32 cellular contexts compared by ENCODE assay signal in the genomic region with DNA sequence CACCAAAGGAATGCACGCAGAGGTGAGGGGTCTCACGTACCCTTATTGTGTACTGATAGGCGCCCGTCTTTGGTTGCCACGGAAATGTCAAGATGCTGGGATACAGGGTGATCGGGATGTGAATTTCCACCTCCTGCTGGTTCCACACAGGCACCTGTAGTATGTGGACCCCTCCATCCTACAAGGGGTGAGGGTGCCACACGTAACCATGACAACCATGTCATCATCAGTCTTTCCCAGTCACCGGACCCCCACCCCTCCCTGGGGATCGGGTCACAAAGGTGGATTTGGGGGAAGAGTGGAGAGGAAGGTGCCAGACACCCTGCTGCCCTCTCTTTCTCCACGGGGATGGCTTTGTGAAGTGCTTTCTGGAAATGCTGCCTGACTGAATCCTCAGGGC.
"Had no signal": no experiment of that assay in that cellular context is flagged by ENCODE, and none has a peak within 500 bp of the region (broad histone marks: within the 10 kb centered on the region; RNA-seq: fewer than 3 reads in every experiment).

No MANE protein-coding gene starts in this region.

- H3K27me3 ChIP-seq: neural progenitor cell, neutrophil, ovary, spleen, thyroid gland, tibial nerve, upper lobe of left lung, vagina had no signal

- H2AFZ ChIP-seq: neural progenitor cell, parathyroid adenoma had no signal

- H3K9ac ChIP-seq: neural progenitor cell, parathyroid adenoma had no signal

- H3K9me3 ChIP-seq: neutrophil, ovary, psoas muscle, spleen, thoracic aorta, thyroid gland, tibial nerve, upper lobe of left lung, vagina had no signal

- H3K4me3 Mint-ChIP-seq: naive thymus-derived CD4-positive, alpha-beta T cell; natural killer cell; nephron; neural progenitor cell; stimulated activated memory B cell treated with anti-CD40 and anti-IgM and Interleukin-4, amounts not matched to agents 10 μg/mL and 1 μg/mL and 100 μg/mL, for 72 hours; stimulated activated naive CD8-positive, alpha-beta T cell treated with anti-CD3 and anti-CD28 coated beads, Interleukin-15, amount 100 ng/mL, for 72 hours had no signal

- H3K9me3 Mint-ChIP-seq: natural killer cell; nephron; neural progenitor cell; stimulated activated memory B cell treated with anti-CD40 and anti-IgM and Interleukin-4, amounts not matched to agents 10 μg/mL and 1 μg/mL and 100 μg/mL, for 72 hours; stimulated activated naive CD8-positive, alpha-beta T cell treated with anti-CD3 and anti-CD28 coated beads, Interleukin-15, amount 100 ng/mL, for 72 hours had no signal

- DNase-seq: naive thymus-derived CD4-positive, alpha-beta T cell; natural killer cell; nucleus accumbens; ovary; posterior cingulate gyrus; right cardiac atrium; spleen; stimulated activated CD4-positive, alpha-beta T cell treated with anti-CD3 and anti-CD28 coated beads, Interleukin-12 subunit alpha, Interleukin-12 subunit beta, amount 100 ng/mL, for 4 hours; stimulated activated CD4-positive, alpha-beta T cell treated with anti-CD3 and anti-CD28 coated beads, Interleukin-1b, Interleukin-23, amount 100 ng/mL, for 48 hours; stimulated activated CD4-positive, alpha-beta T cell treated with anti-CD3 and anti-CD28 coated beads, Interleukin-4, amount 100 ng/mL, for 1 hour; stimulated activated CD4-positive, alpha-beta T cell treated with anti-CD3 and anti-CD28 coated beads, Interleukin-4, amount 100 ng/mL, for 4 hours; stimulated activated CD8-positive, alpha-beta memory T cell treated with anti-CD3 and anti-CD28 coated beads, Interleukin-4, amount 100 ng/mL, for 48 hours; stimulated activated naive CD4-positive, alpha-beta T cell; stimulated activated naive CD8-positive, alpha-beta T cell treated with anti-CD3 and anti-CD28 coated beads, Interleukin-15, amount 100 ng/mL, for 72 hours; stimulated activated naive CD8-positive, alpha-beta T cell treated with anti-CD3 and anti-CD28 coated beads, Interleukin-15, Interleukin-2, amounts not matched to agents 100 U/mL and 50 U/mL, for 24 hours; thyroid gland; trophoblast cell; upper lobe of left lung had no signal

- H3K4me3 ChIP-seq: neural progenitor cell, ovary, psoas muscle, skin epidermis, smooth muscle cell, spleen, thoracic aorta, thyroid gland, tibial nerve, upper lobe of left lung, vagina had no signal

- H3K27ac Mint-ChIP-seq: natural killer cell; nephron; neural progenitor cell; progenitor cell of endocrine pancreas; stimulated activated memory B cell treated with anti-CD40 and anti-IgM and Interleukin-4, amounts not matched to agents 10 μg/mL and 1 μg/mL and 100 μg/mL, for 72 hours had no signal

- H3K36me3 ChIP-seq: neural progenitor cell, ovary, thoracic aorta, vagina had no signal

- H3K27ac ChIP-seq: neural progenitor cell, neutrophil, ovary, parathyroid adenoma, psoas muscle, skin epidermis, spleen, thoracic aorta, thyroid gland, tibial nerve, upper lobe of left lung, vagina had no signal

- H3K4me1 ChIP-seq: neural progenitor cell, parathyroid adenoma, psoas muscle, spleen, thyroid gland, upper lobe of left lung, vagina had no signal

- FAIRE-seq: urothelium cell line had no signal

- H3K4me2 ChIP-seq: neural progenitor cell, smooth muscle cell had no signal

- ATAC-seq: naive thymus-derived CD4-positive, alpha-beta T cell; natural killer cell; psoas muscle; right cardiac atrium; sciatic nerve; stimulated activated memory B cell treated with anti-CD40 and anti-IgM and Interleukin-4, amounts not matched to agents 10 μg/mL and 1 μg/mL and 100 μg/mL, for 72 hours; stimulated activated naive CD8-positive, alpha-beta T cell treated with anti-CD3 and anti-CD28 coated beads, Interleukin-15, amount 100 ng/mL, for 72 hours; stimulated activated naive CD8-positive, alpha-beta T cell treated with anti-CD3 and anti-CD28 coated beads, Interleukin-15, Interleukin-2, amounts not matched to agents 100 U/mL and 50 U/mL, for 24 hours had no signal

- H3K27me3 Mint-ChIP-seq: naive thymus-derived CD4-positive, alpha-beta T cell; progenitor cell of endocrine pancreas; stimulated activated memory B cell treated with anti-CD40 and anti-IgM and Interleukin-4, amounts not matched to agents 10 μg/mL and 1 μg/mL and 100 μg/mL, for 72 hours; stimulated activated naive CD8-positive, alpha-beta T cell treated with anti-CD3 and anti-CD28 coated beads, Interleukin-15, amount 100 ng/mL, for 72 hours had no signal

- H3K79me2 ChIP-seq: parathyroid adenoma had no signal
